1 cellular context compared by ENCODE assay signal in the genomic region with DNA sequence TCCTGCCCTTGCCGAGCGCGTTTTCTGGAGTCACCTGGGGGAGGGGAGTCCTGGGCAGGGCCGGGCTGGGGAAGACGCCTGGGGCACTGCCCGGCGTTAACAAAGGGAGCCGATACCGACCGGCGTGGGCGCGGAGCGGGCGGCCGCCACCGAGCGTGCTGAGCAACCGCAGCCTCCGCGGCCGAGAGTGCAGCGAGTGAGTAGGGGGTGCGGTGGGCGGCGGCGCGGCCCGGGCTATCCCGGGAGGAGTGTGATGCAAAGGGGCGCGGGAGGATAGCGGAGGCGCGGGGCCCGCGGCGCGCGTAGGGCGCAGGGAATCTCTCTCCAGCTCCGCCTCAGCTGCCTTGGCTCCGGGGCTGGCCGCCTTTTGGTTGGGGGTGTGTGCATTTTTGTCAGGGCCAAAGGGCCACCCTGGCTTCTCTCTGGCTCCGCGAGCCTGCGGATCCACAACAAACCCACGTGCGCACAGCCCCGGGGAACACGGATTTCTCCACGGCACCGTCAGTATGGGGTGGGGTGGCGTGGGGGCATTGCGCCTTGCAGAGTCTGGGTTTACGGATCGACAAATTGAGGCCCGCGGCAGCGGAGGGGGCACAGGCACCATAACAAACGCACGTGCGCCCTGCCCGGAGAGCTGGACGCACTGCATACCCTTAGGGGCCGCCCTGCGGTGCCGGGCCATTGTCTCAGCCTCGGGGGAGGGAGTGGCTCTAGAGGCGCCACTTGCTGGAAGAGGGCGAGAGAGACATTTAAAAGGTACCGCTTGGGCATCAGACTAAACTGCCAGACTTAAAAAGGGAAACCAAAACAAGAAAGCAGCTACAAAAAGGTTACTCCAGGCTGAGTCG.
TF ChIP-seq lines count a peak whose summit lies in the region.

No MANE protein-coding gene starts in this region.

TF ChIP-seq in HepG2, 621 proteins besides CTCF, POLR2A, EP300 and RAD21 (continued from another document):
- TF ChIP-seq NFKBIZ (CRISPR knock-in tag; IDR thresholded peaks at IDR 0.05), result no peak; the same call in 1 of the 2 replicates
- TF ChIP-seq, protein P1, sequence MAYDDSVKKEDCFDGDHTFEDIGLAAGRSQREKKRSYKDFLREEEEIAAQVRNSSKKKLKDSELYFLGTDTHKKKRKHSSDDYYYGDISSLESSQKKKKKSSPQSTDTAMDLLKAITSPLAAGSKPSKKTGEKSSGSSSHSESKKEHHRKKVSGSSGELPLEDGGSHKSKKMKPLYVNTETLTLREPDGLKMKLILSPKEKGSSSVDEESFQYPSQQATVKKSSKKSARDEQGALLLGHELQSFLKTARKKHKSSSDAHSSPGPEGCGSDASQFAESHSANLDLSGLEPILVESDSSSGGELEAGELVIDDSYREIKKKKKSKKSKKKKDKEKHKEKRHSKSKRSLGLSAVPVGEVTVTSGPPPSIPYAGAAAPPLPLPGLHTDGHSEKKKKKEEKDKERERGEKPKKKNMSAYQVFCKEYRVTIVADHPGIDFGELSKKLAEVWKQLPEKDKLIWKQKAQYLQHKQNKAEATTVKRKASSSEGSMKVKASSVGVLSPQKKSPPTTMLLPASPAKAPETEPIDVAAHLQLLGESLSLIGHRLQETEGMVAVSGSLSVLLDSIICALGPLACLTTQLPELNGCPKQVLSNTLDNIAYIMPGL (CRISPR knock-in tag; IDR thresholded peaks at IDR 0.05; ENCODE audit: borderline replicate concordance in 1 of 2, low read depth in 1 of 2), result no peak; a peak in 2 of 4 replicates
